Comparison of ENCODE assay signal across 8 cellular contexts in genomic region chr13:43785681-43786471, GRCh38. TPM values are rescaled to one million over a fixed set of nuclear protein-coding genes. Genes with fewer than 3 reads are reported as not detected.
DNase-seq lines count a peak whose midpoint lies in the region; ATAC-seq and TF ChIP-seq lines count a peak whose summit lies in the region.

No MANE protein-coding gene starts in this region.

- dilution Hi-C loops in mammary epithelial cell (cut with HindIII; ENCODE audit: low sequenced_read_pairs) = no loop called here

- CTCF ChIA-PET in Panc1 (lab: Charles Lee) = no interaction called here
- CTCF ChIA-PET in mammary epithelial cell (lab: Charles Lee; ENCODE audit: low non-redundant PET) = no interaction called here

- H2AFZ ChIP-seq in mammary epithelial cell (ENCODE audit: low read depth, low read length) = peak overlapping the region; percentile 99

- H3K4me1 ChIP-seq in HAP-1 (peaks cover 11% of the 10 kb centered on the region), Panc1 (ENCODE audit: control insufficient read depth, insufficient read depth, low read length) (peaks cover 3% of the 10 kb centered on the region; the same call in 1 of the 2 replicates), mammary epithelial cell (ENCODE audit: insufficient read depth, low read length) (peaks cover 19% of the 10 kb centered on the region), iPS-18a (ENCODE audit: control insufficient read depth, low read depth, low read length) (peaks cover 8% of the 10 kb centered on the region)

- peaks cover 14% of the 10 kb centered on the region for H3K4me1 Mint-ChIP-seq in CD14-positive monocyte

- in situ Hi-C loops in HAP-1 (cut with MboI; ENCODE audit: low sequenced_read_pairs) = loop anchor here (25.0 kb wide), 1 partner anchor 474 kb away; no protein-coding TSS in a partner anchor
- in situ Hi-C loops in Panc1 (cut with HindIII; ENCODE audit: low pct_unique_long_range_greater_than_20kb, low sequenced_read_pairs) = no loop called here
- in situ Hi-C loops in mammary epithelial cell (cut with MboI; ENCODE audit: low sequenced_read_pairs in 2 of 2) = loop anchor here (25.0 kb wide), 2 partner anchors 699 to 824 kb away; no protein-coding TSS in a partner anchor

- H3K9me3 Mint-ChIP-seq in CD14-positive monocyte = peaks cover 0 to 3% (median 0%) of the 10 kb centered on the region in 7 donors

- DNase-seq in CD14-positive monocyte (ENCODE audit: low spot score) (no peak), HAP-1 (ENCODE audit: low spot score in 2 of 2) (peak; percentile 42 to 86), Panc1 (ENCODE audit: low read depth, low spot score) (no peak), mammary epithelial cell (peak; percentile 56), retinal pigment epithelial cell (ENCODE audit: low read depth) (no peak), NCI-H2029 treated with DMSO at 0.1 percent for 48 hours (lab: John Stamatoyannopoulos, UW) (no peak)

- H3K9me3 ChIP-seq in HAP-1 (no peaks in the 10 kb centered on the region), Panc1 (ENCODE audit: control insufficient read depth, insufficient read depth, low read depth, low read length) (no peaks in the 10 kb centered on the region), mammary epithelial cell (replicated peaks; ENCODE audit: insufficient read depth, low read length) (no peaks in the 10 kb centered on the region), iPS-18a (ENCODE audit: control insufficient read depth, low read depth, low read length) (no peaks in the 10 kb centered on the region)

- H3K4me3 ChIP-seq in HAP-1 = peak overlapping the region; percentile 50
- peak overlapping the region; percentile 48 to 53 for H3K4me3 ChIP-seq in Panc1 (ENCODE audit: low read depth in 2 of 2, low read length in 2 of 2)
- H3K4me3 ChIP-seq in mammary epithelial cell (replicated peaks in 1 of 3; ENCODE audit: insufficient read depth in 1 of 3, low read depth in 2 of 3, low read length in 3 of 3) = peak overlapping the region; percentile 66 to 73 (median 72)
- H3K4me3 ChIP-seq in iPS-18a (ENCODE audit: low read length) = peak overlapping the region; percentile 73
- peak overlapping the region; percentile 52 for H3K4me3 ChIP-seq in retinal pigment epithelial cell (ENCODE audit: low read length)

- no peak for TF ChIP-seq CTCF in CD14-positive monocyte (IDR thresholded peaks at IDR 0.05)
- TF ChIP-seq CTCF in Panc1 (IDR thresholded peaks at IDR 0.05) = no peak
- no peak for TF ChIP-seq CTCF in mammary epithelial cell (conservative IDR thresholded peaks at IDR 0.05 in 1 of 2, IDR thresholded peaks at IDR 0.05 in 1 of 2; ENCODE audit: extremely low read depth in 1 of 2, insufficient read depth in 1 of 2, low read depth in 1 of 2, low read length in 2 of 2)
- no peak for TF ChIP-seq CTCF in retinal pigment epithelial cell (conservative IDR thresholded peaks at IDR 0.05; ENCODE audit: low read depth, low read length)

- H3K27ac Mint-ChIP-seq in CD14-positive monocyte = no peak overlapping the region

- no peaks in the 10 kb centered on the region for H4K20me1 ChIP-seq in mammary epithelial cell (ENCODE audit: insufficient read depth, low read length)

- POLR2A ChIA-PET in Panc1 (lab: Charles Lee) = no interaction called here

- H3K79me2 ChIP-seq in mammary epithelial cell (ENCODE audit: insufficient read depth, low read length) = no peaks in the 10 kb centered on the region

- BruUV-seq in Panc1 (replicated peaks; lab: Mats Ljungman, UMichigan) (no TSS peak), mammary epithelial cell (replicated peaks; lab: Mats Ljungman, UMichigan) (no TSS peak)

- no peak overlapping the region for H3K27ac ChIP-seq in Panc1 (ENCODE audit: low read length)
- H3K27ac ChIP-seq in mammary epithelial cell (ENCODE audit: insufficient read depth, low read depth, low read length) = no peak overlapping the region
- H3K27ac ChIP-seq in iPS-18a (ENCODE audit: low read length) = no peak overlapping the region

- H3K4me2 ChIP-seq in mammary epithelial cell (ENCODE audit: insufficient read depth, low read depth, low read length) = peak overlapping the region; percentile 99

- peak; percentile 91 for ATAC-seq in Panc1
- no peak for ATAC-seq in HG03045 (IDR thresholded peaks at IDR 0.05; ENCODE audit: unreplicated experiment)

- intact Hi-C loops in CD14-positive monocyte (cut with micrococcal nuclease) = no loop called here
- intact Hi-C loops in Panc1 (cut with micrococcal nuclease; ENCODE audit: unreplicated experiment) = loop anchor here (10.0 kb wide), 1 partner anchor 701 kb away; no protein-coding TSS in a partner anchor
- intact Hi-C loops in mammary epithelial cell (cut with micrococcal nuclease) = loop anchor here (5.0 to 10.0 kb wide), 5 partner anchors 91 to 699 kb away; partner anchors contain the start of genes CCDC122 and LACC1

- H3K4me3 Mint-ChIP-seq in CD14-positive monocyte = peak overlapping the region; percentile 63 to 91

- H3K36me3 Mint-ChIP-seq in CD14-positive monocyte = no peaks in the 10 kb centered on the region

- H3K27me3 Mint-ChIP-seq in CD14-positive monocyte (ENCODE audit: low read depth in 3 of 3) = peaks cover 24 to 50% (median 49%) of the 10 kb centered on the region in 3 donors

- 8% methylated on average over 32 of the region's 75 CpGs for WGBS in mammary epithelial cell (ENCODE audit: low coverage, missing lambda C conversion rate)

- H3K36me3 ChIP-seq in HAP-1 (replicated peaks) (no peaks in the 10 kb centered on the region), Panc1 (ENCODE audit: control insufficient read depth, insufficient read depth, low read length) (no peaks in the 10 kb centered on the region), mammary epithelial cell (ENCODE audit: insufficient read depth, low read length) (no peaks in the 10 kb centered on the region), iPS-18a (ENCODE audit: control insufficient read depth, low read depth, low read length) (no peaks in the 10 kb centered on the region)

- H3K9ac ChIP-seq in mammary epithelial cell (ENCODE audit: insufficient read depth, low read length) (peak overlapping the region; percentile 58), iPS-18a (ENCODE audit: low read length) (no peak overlapping the region)

- H3K27me3 ChIP-seq in HAP-1 (ENCODE audit: low read depth) = no peaks in the 10 kb centered on the region
- peaks cover 2% of the 10 kb centered on the region; the same call in 1 of the 2 replicates for H3K27me3 ChIP-seq in Panc1 (ENCODE audit: control insufficient read depth, insufficient read depth, low read length)
- no peaks in the 10 kb centered on the region for H3K27me3 ChIP-seq in mammary epithelial cell (ENCODE audit: insufficient read depth, low read length)
- peaks cover 79% of the 10 kb centered on the region for H3K27me3 ChIP-seq in iPS-18a (ENCODE audit: control insufficient read depth, insufficient read depth, low read length)

RNA-seq across cellular contexts. Expression of gene ENOX1, which starts 0.9 kb away (rescaled TPM):
- polyA plus RNA-seq in CD14-positive monocyte = under 1 TPM in 1 of 2 donors, not detected in 1; 0.04 TPM
- total RNA-seq in Panc1 (2021; ENCODE audit: unreplicated experiment) = 0.23 TPM
- 0.22 TPM for polyA plus RNA-seq in Panc1 (2012; ENCODE audit: insufficient read length)
- total RNA-seq in mammary epithelial cell = 1 to 10 TPM in 1 of 2 donors, under 1 TPM in 1; 0.17 to 1.2 TPM
- polyA plus RNA-seq in mammary epithelial cell = 1.9 TPM
- not detected for polyA minus RNA-seq in mammary epithelial cell

Comparison
In these comparisons a context has a peak if more than half of its experiments do, and no peak if none do; other contexts are left out.
1. DNase-seq: peak in HAP-1 (2 of 2) and mammary epithelial cell (single experiment); none in CD14-positive monocyte (single experiment), Panc1 (single experiment), retinal pigment epithelial cell (single experiment) and NCI-H2029 treated with DMSO at 0.1 percent for 48 hours (single experiment).
2. intact Hi-C loops: an anchor here in Panc1 (10.0 kb wide) and mammary epithelial cell (5.0 to 10.0 kb wide); none called in CD14-positive monocyte.
3. Peak in every context shown above with its lines, with median percentiles within 50 percentile points of each other: H3K4me3 ChIP-seq.